22 cellular contexts compared by ENCODE assay signal in genomic region chr10:76581685-76582084, GRCh38.
A peak's percentile ranks its signal among the peaks of the same experiment; 100 is the strongest.
DNase-seq lines count a peak whose midpoint lies in the region; ATAC-seq, FAIRE-seq and TF ChIP-seq lines count a peak whose summit lies in the region.
"Had no signal": no experiment of that assay in that cellular context is flagged by ENCODE, and none has a peak within 500 bp of the region (broad histone marks: within the 10 kb centered on the region; RNA-seq: fewer than 3 reads in every experiment).

No MANE protein-coding gene starts in this region.

- FAIRE-seq in pancreas (lab: Jason Lieb, UNC), result no peak
- FAIRE-seq: GM12892, GM19239 had no signal

- DNase-seq in M059J (ENCODE audit: low read depth) (peak; percentile 23), NCI-H446 (lab: John Stamatoyannopoulos, UW) (peak; percentile 5 to 28), choroid plexus epithelial cell (ENCODE audit: low read depth) (peak; percentile 26), pancreas (peak in 4 of 6 donors; percentile 52 to 74 (median 64)), epidermal melanocyte (ENCODE audit: insufficient read length, low spot score) (no peak), NK-92 (lab: John Stamatoyannopoulos, UW; ENCODE audit: unreplicated experiment) (no peak)
- DNase-seq: activated CD4-positive, alpha-beta T cell treated with anti-CD3 and anti-CD28 coated beads, Interleukin-2, amount 10 ng/mL, durations not matched to agents 7 days and 5 days; activated naive CD8-positive, alpha-beta T cell treated with anti-CD3 and anti-CD28 coated beads, Interleukin-2, amount 10 ng/mL, durations not matched to agents 7 days and 5 days; brain microvascular endothelial cell; CD8-positive, alpha-beta memory T cell; cortex of kidney; DND-41; Kasumi-1; NCI-H1436; NCI-H524 treated with DMSO at 0.1 percent for 48 hours; SHP77 treated with DMSO at 0.1 percent for 48 hours; stimulated activated CD4-positive, alpha-beta T cell treated with anti-CD3 and anti-CD28 coated beads, Interleukin-2, amount 100 ng/mL, for 48 hours; transverse colon had no signal

- peaks cover 13 to 28% (median 27%) of the 10 kb centered on the region in 3 donors for H3K4me1 ChIP-seq in pancreas

- intact Hi-C loops in pancreas (cut with DNase I), result no loop called here

- H3K4me3 ChIP-seq in choroid plexus epithelial cell (ENCODE audit: low read depth, low read length) (no peak overlapping the region), pancreas (no peak overlapping the region)
- H3K4me3 ChIP-seq: smooth muscle cell, transverse colon had no signal

- peak overlapping the region in 2 of 4 donors; percentile 47 to 48 for H3K27ac ChIP-seq in pancreas
- H3K27ac ChIP-seq: brain microvascular endothelial cell had no signal

- H3K36me3 ChIP-seq in pancreas, result no peaks in the 10 kb centered on the region
- H3K36me3 ChIP-seq: brain microvascular endothelial cell, transverse colon had no signal

- ATAC-seq in pancreas (peak; percentile 94 to 96 (median 95)), GM21447 (IDR thresholded peaks at IDR 0.05; ENCODE audit: unreplicated experiment) (no peak)

- H3K9me3 ChIP-seq in pancreas, result no peaks in the 10 kb centered on the region
- H3K9me3 ChIP-seq: transverse colon had no signal

- TF ChIP-seq CTCF in choroid plexus epithelial cell (conservative IDR thresholded peaks at IDR 0.05; ENCODE audit: low read depth, low read length) (no peak), pancreas (IDR thresholded peaks at IDR 0.05) (no peak)

- H3K27me3 ChIP-seq in pancreas, result no peaks in the 10 kb centered on the region
- H3K27me3 ChIP-seq: brain microvascular endothelial cell, transverse colon had no signal

Comparison
In these comparisons a context has a peak if more than half of its experiments do, and no peak if none do; other contexts are left out.
1. DNase-seq: peak in M059J (single experiment), NCI-H446 (2 of 2), choroid plexus epithelial cell (single experiment) and pancreas (4 of 6); none in epidermal melanocyte (single experiment) and NK-92 (single experiment).